ENCODE assay signal across 2 cellular contexts in the genomic region with DNA sequence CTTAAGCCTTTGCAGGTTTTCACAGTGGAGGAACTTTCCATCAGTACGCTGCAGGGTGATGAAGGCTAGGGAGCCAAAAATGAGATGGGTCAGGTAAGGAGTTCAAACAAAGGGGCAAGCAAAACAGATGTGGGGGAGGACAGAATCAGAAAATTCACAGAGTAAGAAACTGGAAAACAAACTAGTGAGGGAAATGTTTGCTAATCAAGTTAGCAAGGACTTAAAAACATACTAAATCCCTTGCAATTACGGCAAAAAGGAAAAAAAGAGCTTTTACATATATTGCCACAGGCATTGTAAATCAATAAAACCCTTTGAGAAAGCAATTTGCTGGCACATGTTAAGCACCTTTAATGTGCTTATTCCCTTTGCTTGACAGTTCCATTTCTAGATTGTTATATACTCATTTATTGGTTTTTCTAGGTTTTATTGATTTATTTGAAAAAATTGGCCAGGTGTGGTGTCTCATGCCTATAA.
TF ChIP-seq lines count a peak whose summit lies in the region.

No MANE protein-coding gene starts in this region.

TF ChIP-seq in HEK293, 187 proteins besides CTCF, POLR2A, EP300 and RAD21:
- TF ChIP-seq, protein P1, sequence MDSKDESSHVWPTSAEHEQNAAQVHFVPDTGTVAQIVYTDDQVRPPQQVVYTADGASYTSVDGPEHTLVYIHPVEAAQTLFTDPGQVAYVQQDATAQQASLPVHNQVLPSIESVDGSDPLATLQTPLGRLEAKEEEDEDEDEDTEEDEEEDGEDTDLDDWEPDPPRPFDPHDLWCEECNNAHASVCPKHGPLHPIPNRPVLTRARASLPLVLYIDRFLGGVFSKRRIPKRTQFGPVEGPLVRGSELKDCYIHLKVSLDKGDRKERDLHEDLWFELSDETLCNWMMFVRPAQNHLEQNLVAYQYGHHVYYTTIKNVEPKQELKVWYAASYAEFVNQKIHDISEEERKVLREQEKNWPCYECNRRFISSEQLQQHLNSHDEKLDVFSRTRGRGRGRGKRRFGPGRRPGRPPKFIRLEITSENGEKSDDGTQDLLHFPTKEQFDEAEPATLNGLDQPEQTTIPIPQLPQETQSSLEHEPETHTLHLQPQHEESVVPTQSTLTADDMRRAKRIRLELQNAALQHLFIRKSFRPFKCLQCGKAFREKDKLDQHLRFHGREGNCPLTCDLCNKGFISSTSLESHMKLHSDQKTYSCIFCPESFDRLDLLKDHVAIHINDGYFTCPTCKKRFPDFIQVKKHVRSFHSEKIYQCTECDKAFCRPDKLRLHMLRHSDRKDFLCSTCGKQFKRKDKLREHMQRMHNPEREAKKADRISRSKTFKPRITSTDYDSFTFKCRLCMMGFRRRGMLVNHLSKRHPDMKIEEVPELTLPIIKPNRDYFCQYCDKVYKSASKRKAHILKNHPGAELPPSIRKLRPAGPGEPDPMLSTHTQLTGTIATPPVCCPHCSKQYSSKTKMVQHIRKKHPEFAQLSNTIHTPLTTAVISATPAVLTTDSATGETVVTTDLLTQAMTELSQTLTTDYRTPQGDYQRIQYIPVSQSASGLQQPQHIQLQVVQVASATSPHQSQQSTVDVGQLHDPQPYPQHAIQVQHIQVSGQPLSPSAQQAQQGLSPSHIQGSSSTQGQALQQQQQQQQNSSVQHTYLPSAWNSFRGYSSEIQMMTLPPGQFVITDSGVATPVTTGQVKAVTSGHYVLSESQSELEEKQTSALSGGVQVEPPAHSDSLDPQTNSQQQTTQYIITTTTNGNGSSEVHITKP (tag by site-specific recombination; IDR thresholded peaks at IDR 0.05), result peak; percentile 96
- TF ChIP-seq, protein P2, sequence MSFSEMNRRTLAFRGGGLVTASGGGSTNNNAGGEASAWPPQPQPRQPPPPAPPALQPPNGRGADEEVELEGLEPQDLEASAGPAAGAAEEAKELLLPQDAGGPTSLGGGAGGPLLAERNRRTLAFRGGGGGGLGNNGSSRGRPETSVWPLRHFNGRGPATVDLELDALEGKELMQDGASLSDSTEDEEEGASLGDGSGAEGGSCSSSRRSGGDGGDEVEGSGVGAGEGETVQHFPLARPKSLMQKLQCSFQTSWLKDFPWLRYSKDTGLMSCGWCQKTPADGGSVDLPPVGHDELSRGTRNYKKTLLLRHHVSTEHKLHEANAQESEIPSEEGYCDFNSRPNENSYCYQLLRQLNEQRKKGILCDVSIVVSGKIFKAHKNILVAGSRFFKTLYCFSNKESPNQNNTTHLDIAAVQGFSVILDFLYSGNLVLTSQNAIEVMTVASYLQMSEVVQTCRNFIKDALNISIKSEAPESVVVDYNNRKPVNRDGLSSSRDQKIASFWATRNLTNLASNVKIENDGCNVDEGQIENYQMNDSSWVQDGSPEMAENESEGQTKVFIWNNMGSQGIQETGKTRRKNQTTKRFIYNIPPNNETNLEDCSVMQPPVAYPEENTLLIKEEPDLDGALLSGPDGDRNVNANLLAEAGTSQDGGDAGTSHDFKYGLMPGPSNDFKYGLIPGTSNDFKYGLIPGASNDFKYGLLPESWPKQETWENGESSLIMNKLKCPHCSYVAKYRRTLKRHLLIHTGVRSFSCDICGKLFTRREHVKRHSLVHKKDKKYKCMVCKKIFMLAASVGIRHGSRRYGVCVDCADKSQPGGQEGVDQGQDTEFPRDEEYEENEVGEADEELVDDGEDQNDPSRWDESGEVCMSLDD (tag by site-specific recombination; IDR thresholded peaks at IDR 0.05), result no peak
- TF ChIP-seq ZNF560 (tag by site-specific recombination; IDR thresholded peaks at IDR 0.05; ENCODE audit: borderline replicate concordance) (no peak), YY2 (tag by site-specific recombination; IDR thresholded peaks at IDR 0.05) (no peak), ZNF223 (tag by site-specific recombination; IDR thresholded peaks at IDR 0.05) (no peak), OSR2 (tag by site-specific recombination; IDR thresholded peaks at IDR 0.05) (no peak), ZNF747 (tag by site-specific recombination; IDR thresholded peaks at IDR 0.05) (no peak), ZNF335 (tag by site-specific recombination; conservative IDR thresholded peaks at IDR 0.05) (no peak), KLF10 (tag by site-specific recombination; IDR thresholded peaks at IDR 0.05) (no peak)
- TF ChIP-seq, protein P3, sequence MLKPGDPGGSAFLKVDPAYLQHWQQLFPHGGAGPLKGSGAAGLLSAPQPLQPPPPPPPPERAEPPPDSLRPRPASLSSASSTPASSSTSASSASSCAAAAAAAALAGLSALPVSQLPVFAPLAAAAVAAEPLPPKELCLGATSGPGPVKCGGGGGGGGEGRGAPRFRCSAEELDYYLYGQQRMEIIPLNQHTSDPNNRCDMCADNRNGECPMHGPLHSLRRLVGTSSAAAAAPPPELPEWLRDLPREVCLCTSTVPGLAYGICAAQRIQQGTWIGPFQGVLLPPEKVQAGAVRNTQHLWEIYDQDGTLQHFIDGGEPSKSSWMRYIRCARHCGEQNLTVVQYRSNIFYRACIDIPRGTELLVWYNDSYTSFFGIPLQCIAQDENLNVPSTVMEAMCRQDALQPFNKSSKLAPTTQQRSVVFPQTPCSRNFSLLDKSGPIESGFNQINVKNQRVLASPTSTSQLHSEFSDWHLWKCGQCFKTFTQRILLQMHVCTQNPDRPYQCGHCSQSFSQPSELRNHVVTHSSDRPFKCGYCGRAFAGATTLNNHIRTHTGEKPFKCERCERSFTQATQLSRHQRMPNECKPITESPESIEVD (tag by site-specific recombination; IDR thresholded peaks at IDR 0.05), result peak; percentile 93
- TF ChIP-seq, protein P4, sequence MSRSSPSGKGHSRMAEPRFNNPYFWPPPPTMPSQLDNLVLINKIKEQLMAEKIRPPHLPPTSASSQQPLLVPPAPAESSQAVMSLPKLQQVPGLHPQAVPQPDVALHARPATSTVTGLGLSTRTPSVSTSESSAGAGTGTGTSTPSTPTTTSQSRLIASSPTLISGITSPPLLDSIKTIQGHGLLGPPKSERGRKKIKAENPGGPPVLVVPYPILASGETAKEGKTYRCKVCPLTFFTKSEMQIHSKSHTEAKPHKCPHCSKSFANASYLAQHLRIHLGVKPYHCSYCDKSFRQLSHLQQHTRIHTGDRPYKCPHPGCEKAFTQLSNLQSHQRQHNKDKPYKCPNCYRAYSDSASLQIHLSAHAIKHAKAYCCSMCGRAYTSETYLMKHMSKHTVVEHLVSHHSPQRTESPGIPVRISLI (tag by site-specific recombination; IDR thresholded peaks at IDR 0.05), result no peak
TF ChIP-seq in HEK293: peak in this region for 2.

TF ChIP-seq in endothelial cell of umbilical vein, 7 proteins besides CTCF, POLR2A, EP300 and RAD21:
- TF ChIP-seq GATA2 (IDR thresholded peaks at IDR 0.05; ENCODE audit: insufficient read depth, insufficient read length, low read depth, low read length) (no peak), POLR2AphosphoS5 (IDR thresholded peaks at IDR 0.05; ENCODE audit: insufficient read depth, low read depth, low read length) (no peak)
